Comparison of ENCODE assay signal across 10 cellular contexts in the genomic region with DNA sequence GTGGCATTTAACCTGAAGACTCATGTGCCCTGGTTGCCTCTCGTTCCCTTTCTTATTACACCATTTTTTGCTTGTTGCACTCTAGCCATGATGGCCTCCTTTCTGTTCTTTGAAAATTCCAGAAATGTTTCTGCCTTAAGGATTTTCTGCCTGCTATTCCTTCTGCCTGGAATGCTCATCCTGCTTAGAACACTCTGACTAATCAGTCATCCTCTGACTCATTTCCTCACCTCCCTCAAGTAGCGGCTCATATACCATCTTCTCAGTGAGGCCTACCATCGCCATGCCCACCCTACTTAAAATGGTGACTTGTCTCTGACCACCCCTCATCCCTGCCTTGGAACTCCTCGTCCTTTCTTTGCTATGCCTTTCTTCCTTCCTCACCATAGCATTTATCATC.
DNase-seq lines count a peak whose midpoint lies in the region; ATAC-seq and TF ChIP-seq lines count a peak whose summit lies in the region.
"Had no signal": no experiment of that assay in that cellular context is flagged by ENCODE, and none has a peak within 500 bp of the region (broad histone marks: within the 10 kb centered on the region; RNA-seq: fewer than 3 reads in every experiment).

No MANE protein-coding gene starts in this region.

- TF ChIP-seq CTCF in fibroblast of mammary gland (conservative IDR thresholded peaks at IDR 0.05; ENCODE audit: control insufficient read depth, insufficient read depth, low read depth, low read length), result no peak

- H3K4me3 ChIP-seq in SJSA1 (no peak overlapping the region), fibroblast of mammary gland (ENCODE audit: control insufficient read depth, low read depth, low read length) (no peak overlapping the region)
- H3K4me3 ChIP-seq: spleen had no signal

- peak; percentile 90 for DNase-seq in ELR (ENCODE audit: low read depth)
- peak; percentile 49 to 55 for DNase-seq in SJSA1 (ENCODE audit: low read depth in 1 of 2, low spot score in 2 of 2)
- DNase-seq in fibroblast of mammary gland (ENCODE audit: low read depth), result peak; percentile 87
- peak; percentile 48 for DNase-seq in pulmonary artery endothelial cell (ENCODE audit: low read depth, low spot score)
- DNase-seq in GF-D8 (lab: John Stamatoyannopoulos, UW), result no peak
- DNase-seq in NCI-H2196 treated with DMSO at 0.1 percent for 48 hours (lab: John Stamatoyannopoulos, UW; ENCODE audit: unreplicated experiment), result no peak
- no peak for DNase-seq in NCI-H1092 (lab: John Stamatoyannopoulos, UW)
- DNase-seq: activated CD8-positive, alpha-beta T cell treated with anti-CD3 and anti-CD28 coated beads for 36 hours; spleen had no signal

- peak overlapping the region; percentile 33; the same call in 1 of the 2 replicates for H3K27ac ChIP-seq in SJSA1
- H3K27ac ChIP-seq: spleen had no signal

- peaks cover 6% of the 10 kb centered on the region; the same call in 1 of the 2 replicates for H3K9me3 ChIP-seq in SJSA1 (replicated peaks)
- H3K9me3 ChIP-seq: spleen had no signal

- peaks cover 19% of the 10 kb centered on the region for H3K4me1 ChIP-seq in SJSA1 (replicated peaks)
- H3K4me1 ChIP-seq: spleen had no signal

- H3K27me3 ChIP-seq in SJSA1 (replicated peaks), result no peaks in the 10 kb centered on the region

- no peak for ATAC-seq in GM21529 (IDR thresholded peaks at IDR 0.05; ENCODE audit: unreplicated experiment)
- ATAC-seq: activated CD8-positive, alpha-beta T cell treated with anti-CD3 and anti-CD28 coated beads for 36 hours had no signal

- no peaks in the 10 kb centered on the region for H3K36me3 ChIP-seq in SJSA1
- H3K36me3 ChIP-seq: spleen had no signal

Comparison
In these comparisons a context has a peak if more than half of its experiments do, and no peak if none do; other contexts are left out.
1. DNase-seq: peak in ELR (single experiment), SJSA1 (2 of 2), fibroblast of mammary gland (single experiment) and pulmonary artery endothelial cell (single experiment); none in GF-D8 (single experiment), NCI-H2196 treated with DMSO at 0.1 percent for 48 hours (single experiment) and NCI-H1092 (single experiment).